ENCODE assay signal across 8 cellular contexts in genomic region chr16:31700530-31701388, GRCh38.
DNase-seq lines count a peak whose midpoint lies in the region; ATAC-seq and TF ChIP-seq lines count a peak whose summit lies in the region.

No MANE protein-coding gene starts in this region.

- H3K4me3 ChIP-seq in AG04449 (ENCODE audit: low read depth, low read length), result peak overlapping the region; percentile 89
- H3K4me3 ChIP-seq in Peyer's patch, result peak overlapping the region; percentile 68 to 88 (median 79)

- peak; percentile 70 for TF ChIP-seq POLR2A in GM18526 (IDR thresholded peaks at IDR 0.05; ENCODE audit: extremely low read depth, insufficient read length)
- peak in 1 of 2 donors; percentile 45 for TF ChIP-seq POLR2A in Peyer's patch (IDR thresholded peaks at IDR 0.05)

- TF ChIP-seq CTCF in AG04449 (IDR thresholded peaks at IDR 0.05; ENCODE audit: insufficient read depth, low read length, missing control alignments) (peak; percentile 21), Peyer's patch (IDR thresholded peaks at IDR 0.05) (peak in 1 of 6 experiments; percentile 2)

- H3K4me1 ChIP-seq in Peyer's patch, result peaks cover 0 to 8% (median 6%) of the 10 kb centered on the region in 4 donors

- POLR2A ChIA-PET in AG04449 (lab: Yijun Ruan, JAX), result interaction anchor here (0.7 kb wide), 1 partner anchor 226 kb away, joined by 3 read pairs; no protein-coding TSS in a partner anchor

- CTCF ChIA-PET in AG04449 (lab: Yijun Ruan, JAX), result interaction anchor here (0.9 to 1.7 kb wide), 5 partner anchors 11 to 242 kb away, joined by 3 to 4 read pairs (median 3); partner anchors contain the start of gene ARMC5

- DNase-seq in AG04449 (ENCODE audit: low read depth, low spot score) (no peak), Peyer's patch (peak; percentile 90 to 97 (median 97)), Right ventricle myocardium superior (peak; percentile 91), posterior cingulate gyrus (peak in 9 of 10 donors; percentile 69 to 98 (median 90)), ureter (ENCODE audit: low spot score) (peak; percentile 88)
- DNase-seq in activated naive CD4-positive, alpha-beta T cell (lab: John Stamatoyannopoulos, UW), result peak; percentile 57 to 80 (median 66)

- intact Hi-C loops in Right ventricle myocardium superior (cut with DNase I) (no loop called here), posterior cingulate gyrus (cut with DNase I) (no loop called here)

- ATAC-seq in HG03039 (IDR thresholded peaks at IDR 0.05; ENCODE audit: unreplicated experiment) (peak; percentile 33), Right ventricle myocardium superior (ENCODE audit: poor library complexity) (peak; percentile 98)

- no peaks in the 10 kb centered on the region for H3K27me3 ChIP-seq in Peyer's patch

- peak overlapping the region; percentile 52 to 77 (median 75) for H3K27ac ChIP-seq in Peyer's patch

- peaks cover 0 to 29% (median 0%) of the 10 kb centered on the region in 3 donors for H3K36me3 ChIP-seq in Peyer's patch

- H3K9me3 ChIP-seq in Peyer's patch, result no peaks in the 10 kb centered on the region
